8 cellular contexts compared by ENCODE assay signal in the genomic region with DNA sequence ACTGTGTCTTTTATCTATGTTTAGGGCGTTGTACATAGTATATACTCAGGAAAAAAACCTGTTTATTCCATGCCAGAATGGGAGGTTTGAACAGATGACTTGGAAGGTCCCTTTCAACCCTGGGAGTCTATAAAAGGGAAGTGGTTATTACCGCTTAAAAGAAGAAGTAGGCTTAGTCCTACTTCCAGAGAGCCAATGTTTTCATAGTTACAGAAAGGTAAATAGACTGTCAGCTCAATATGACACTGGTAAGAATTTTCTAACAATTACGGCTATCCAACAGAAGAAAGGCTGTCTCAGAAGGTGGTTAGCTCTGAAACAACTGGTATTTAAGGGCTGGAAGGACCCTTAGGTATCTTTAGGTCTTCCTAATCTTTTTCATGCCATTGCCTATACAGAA. TPM values are rescaled to one million over a fixed set of nuclear protein-coding genes. Genes with fewer than 3 reads are reported as not detected.
DNase-seq lines count a peak whose midpoint lies in the region; ATAC-seq, FAIRE-seq and TF ChIP-seq lines count a peak whose summit lies in the region.

No MANE protein-coding gene starts in this region.

- H4K91ac ChIP-seq in trophoblast cell (ENCODE audit: low read depth, low read length) = no peak overlapping the region

- H2BK5ac ChIP-seq in trophoblast cell (ENCODE audit: low read depth, low read length, poor library complexity) = no peak overlapping the region

- H3K4me1 ChIP-seq in Panc1 (ENCODE audit: control insufficient read depth, insufficient read depth, low read length) (peaks cover 17% of the 10 kb centered on the region), endothelial cell of umbilical vein (ENCODE audit: control insufficient read depth, extremely low read depth, insufficient read depth, low read length) (peaks cover 16% of the 10 kb centered on the region), trophoblast cell (ENCODE audit: control insufficient read depth in 1 of 2, insufficient read depth in 2 of 2, low read length in 2 of 2) (peaks cover 0 to 3% of the 10 kb centered on the region in 2 experiments)

- peaks cover 11% of the 10 kb centered on the region for H3K79me1 ChIP-seq in trophoblast cell (ENCODE audit: low read length)

- H4K12ac ChIP-seq in trophoblast cell (ENCODE audit: low read depth, low read length) = no peak overlapping the region

- no peak overlapping the region for H2AK5ac ChIP-seq in trophoblast cell (ENCODE audit: low read length)

- H2AFZ ChIP-seq in endothelial cell of umbilical vein (ENCODE audit: low read depth, low read length) (peak overlapping the region; percentile 78), trophoblast cell (ENCODE audit: insufficient read depth, low read length, poor library complexity) (no peak overlapping the region)

- H3K9me1 ChIP-seq in endothelial cell of umbilical vein (replicated peaks; ENCODE audit: control insufficient read depth, extremely low read depth, insufficient read depth, low read length) = no peaks in the 10 kb centered on the region

- DNase-seq in activated CD4-positive, alpha-beta T cell treated with anti-CD3 and anti-CD28 coated beads, Interleukin-2, amount 10 ng/mL, durations not matched to agents 7 days and 5 days = no peak
- no peak for DNase-seq in activated CD4-positive, alpha-beta T cell treated with anti-CD3 and anti-CD28 coated beads, Interleukin-2, amount 50 U/mL, for 1 hour
- DNase-seq in Panc1 (ENCODE audit: low read depth, low spot score) = no peak
- DNase-seq in endothelial cell of umbilical vein (ENCODE audit: low read depth, low spot score) = no peak
- peak in 1 of 2 donors; percentile 48 for DNase-seq in trophoblast cell
- no peak for DNase-seq in cortex of kidney (lab: John Stamatoyannopoulos, UW)
- DNase-seq in NCI-H446 (lab: John Stamatoyannopoulos, UW) = no peak

- no peak overlapping the region for H3K18ac ChIP-seq in trophoblast cell (ENCODE audit: low read length)

- FAIRE-seq in endothelial cell of umbilical vein (lab: Jason Lieb, UNC) = no peak

- no peak overlapping the region for H3K23ac ChIP-seq in trophoblast cell (ENCODE audit: low read length)

- BruUV-seq in Panc1 (replicated peaks; lab: Mats Ljungman, UMichigan) (no TSS peak), endothelial cell of umbilical vein (replicated peaks; lab: Mats Ljungman, UMichigan) (no TSS peak)

- TF ChIP-seq CTCF in Panc1 (IDR thresholded peaks at IDR 0.05) = no peak
- no peak for TF ChIP-seq CTCF in endothelial cell of umbilical vein (IDR thresholded peaks at IDR 0.05; ENCODE audit: extremely low read depth in 1 of 2, insufficient read depth in 1 of 2, low read depth in 1 of 2, low read length in 2 of 2)

- CTCF ChIA-PET in activated CD4-positive, alpha-beta T cell treated with anti-CD3 and anti-CD28 coated beads, Interleukin-2, amount 10 ng/mL, durations not matched to agents 7 days and 5 days (lab: Charles Lee) = interaction anchor here (0.6 to 1.0 kb wide), 5 partner anchors 24 to 94 kb away, joined by 3 to 7 read pairs (median 4); partner anchors contain the start of gene UBE2D1
- CTCF ChIA-PET in Panc1 (lab: Charles Lee) = no interaction called here
- CTCF ChIA-PET in endothelial cell of umbilical vein (lab: Charles Lee) = interaction anchor here (0.9 to 2.8 kb wide), 8 partner anchors 24 to 207 kb away, joined by 3 to 40 read pairs (median 6); no protein-coding TSS in a partner anchor

- peaks cover 2% of the 10 kb centered on the region for H3K27me3 Mint-ChIP-seq in activated CD4-positive, alpha-beta T cell treated with anti-CD3 and anti-CD28 coated beads, Interleukin-2, amount 10 ng/mL, durations not matched to agents 7 days and 5 days

- ATAC-seq in HG02973 (IDR thresholded peaks at IDR 0.05; ENCODE audit: unreplicated experiment) = peak; percentile 75
- ATAC-seq in Panc1 = no peak

- no peak overlapping the region for H3K14ac ChIP-seq in trophoblast cell (ENCODE audit: low read length)

- H3K4me2 ChIP-seq in endothelial cell of umbilical vein (ENCODE audit: insufficient read depth, low read length) = peak overlapping the region; percentile 76
- peak overlapping the region; percentile 76 for H3K4me2 ChIP-seq in trophoblast cell (ENCODE audit: low read length)

- H2BK120ac ChIP-seq in trophoblast cell (ENCODE audit: insufficient read depth, low read length, poor library complexity) = no peak overlapping the region

- H2BK12ac ChIP-seq in trophoblast cell (ENCODE audit: low read length) = no peak overlapping the region

- H3K9ac ChIP-seq in endothelial cell of umbilical vein (replicated peaks; ENCODE audit: extremely low read depth, insufficient read depth, low read length) = no peak overlapping the region
- H3K9ac ChIP-seq in trophoblast cell (ENCODE audit: low read length) = no peak overlapping the region

- peaks cover 21% of the 10 kb centered on the region for H3K36me3 ChIP-seq in Panc1 (ENCODE audit: control insufficient read depth, insufficient read depth, low read length)
- peaks cover 0 to 4% of the 10 kb centered on the region in 2 experiments for H3K36me3 ChIP-seq in endothelial cell of umbilical vein (ENCODE audit: control insufficient read depth in 2 of 2, extremely low read depth in 1 of 2, insufficient read depth in 2 of 2, low read length in 2 of 2)
- peaks cover 8 to 9% of the 10 kb centered on the region in 2 experiments for H3K36me3 ChIP-seq in trophoblast cell (ENCODE audit: control insufficient read depth in 1 of 2, insufficient read depth in 2 of 2, low read length in 2 of 2)

- no peaks in the 10 kb centered on the region for H4K20me1 ChIP-seq in endothelial cell of umbilical vein (replicated peaks; ENCODE audit: control insufficient read depth, extremely low read depth, insufficient read depth, low read length)

- H3K9me3 Mint-ChIP-seq in activated CD4-positive, alpha-beta T cell treated with anti-CD3 and anti-CD28 coated beads, Interleukin-2, amount 10 ng/mL, durations not matched to agents 7 days and 5 days = no peaks in the 10 kb centered on the region

- POLR2A ChIA-PET in activated CD4-positive, alpha-beta T cell treated with anti-CD3 and anti-CD28 coated beads, Interleukin-2, amount 10 ng/mL, durations not matched to agents 7 days and 5 days (lab: Charles Lee) = interaction anchor here (1.0 to 1.1 kb wide), 2 partner anchors 49 to 116 kb away, joined by 3 to 4 read pairs; partner anchors contain the start of gene IPMK
- POLR2A ChIA-PET in Panc1 (lab: Charles Lee) (no interaction called here), endothelial cell of umbilical vein (lab: Charles Lee) (interaction anchor here (2.6 kb wide), 1 partner anchor 49 kb away, joined by 6 read pairs; the partner anchor contains the start of gene UBE2D1)

- peak overlapping the region; percentile 99 for H3K4me3 Mint-ChIP-seq in activated CD4-positive, alpha-beta T cell treated with anti-CD3 and anti-CD28 coated beads, Interleukin-2, amount 10 ng/mL, durations not matched to agents 7 days and 5 days

- H3K27me3 ChIP-seq in Panc1 (ENCODE audit: control insufficient read depth, insufficient read depth, low read length) (no peaks in the 10 kb centered on the region), endothelial cell of umbilical vein (ENCODE audit: control insufficient read depth in 2 of 2, insufficient read depth in 2 of 2, low read length in 2 of 2) (no peaks in the 10 kb centered on the region), trophoblast cell (ENCODE audit: insufficient read depth, low read length) (no peaks in the 10 kb centered on the region)

- peaks cover 27% of the 10 kb centered on the region for H3K79me2 ChIP-seq in endothelial cell of umbilical vein (ENCODE audit: control insufficient read depth, insufficient read depth, low read length)
- H3K79me2 ChIP-seq in trophoblast cell (ENCODE audit: control insufficient read depth, insufficient read depth, low read length, poor library complexity) = peaks cover 7% of the 10 kb centered on the region

- H3K9me3 ChIP-seq in Panc1 (ENCODE audit: control insufficient read depth, insufficient read depth, low read depth, low read length) = no peaks in the 10 kb centered on the region
- H3K9me3 ChIP-seq in endothelial cell of umbilical vein (replicated peaks; ENCODE audit: control insufficient read depth, insufficient read depth, low read length) = no peaks in the 10 kb centered on the region
- H3K9me3 ChIP-seq in trophoblast cell (ENCODE audit: insufficient read depth, low read depth, low read length) = peaks cover 2% of the 10 kb centered on the region

- H4K8ac ChIP-seq in trophoblast cell (ENCODE audit: low read depth, low read length) = no peak overlapping the region

- in situ Hi-C loops in Panc1 (cut with HindIII; ENCODE audit: low pct_unique_long_range_greater_than_20kb, low sequenced_read_pairs) = no loop called here

- H3K4me1 Mint-ChIP-seq in activated CD4-positive, alpha-beta T cell treated with anti-CD3 and anti-CD28 coated beads, Interleukin-2, amount 10 ng/mL, durations not matched to agents 7 days and 5 days = peaks cover 39% of the 10 kb centered on the region

- peak overlapping the region; percentile 96 for H3K27ac Mint-ChIP-seq in activated CD4-positive, alpha-beta T cell treated with anti-CD3 and anti-CD28 coated beads, Interleukin-2, amount 10 ng/mL, durations not matched to agents 7 days and 5 days

- intact Hi-C loops in Panc1 (cut with micrococcal nuclease; ENCODE audit: unreplicated experiment) (no loop called here), endothelial cell of umbilical vein (cut with micrococcal nuclease) (loop anchor here (2.0 kb wide), 1 partner anchor 207 kb away; no protein-coding TSS in a partner anchor)

- no peak overlapping the region for H3K4ac ChIP-seq in trophoblast cell (ENCODE audit: low read depth, low read length)

- H3K36me3 Mint-ChIP-seq in activated CD4-positive, alpha-beta T cell treated with anti-CD3 and anti-CD28 coated beads, Interleukin-2, amount 10 ng/mL, durations not matched to agents 7 days and 5 days (ENCODE audit: low read depth) = peaks cover 15% of the 10 kb centered on the region

- peak overlapping the region; percentile 97 to 99 for H3K4me3 ChIP-seq in Panc1 (ENCODE audit: low read depth in 2 of 2, low read length in 2 of 2)
- H3K4me3 ChIP-seq in endothelial cell of umbilical vein (replicated peaks in 1 of 3; ENCODE audit: insufficient read depth in 1 of 3, low read depth in 1 of 3, low read length in 3 of 3) = peak overlapping the region in 1 of 3 experiments; percentile 64
- no peak overlapping the region for H3K4me3 ChIP-seq in trophoblast cell (ENCODE audit: low read depth, low read length)

- H3K27ac ChIP-seq in Panc1 (ENCODE audit: low read length) = peak overlapping the region; percentile 98
- H3K27ac ChIP-seq in endothelial cell of umbilical vein (ENCODE audit: insufficient read depth, low read depth, low read length) = no peak overlapping the region
- no peak overlapping the region for H3K27ac ChIP-seq in trophoblast cell (ENCODE audit: low read depth, low read length)

- no peak for TF ChIP-seq POLR2A in endothelial cell of umbilical vein (IDR thresholded peaks at IDR 0.05; ENCODE audit: low read depth, low read length)

- no CpG with 5 or more reads among the region's 3 CpGs for WGBS in trophoblast cell (ENCODE audit: extremely low coverage, insufficient coverage, insufficient read length)

- dilution Hi-C loops in endothelial cell of umbilical vein (cut with MboI; ENCODE audit: extremely low pct_ligation_motif_present, low sequenced_read_pairs) = no loop called here

RNA-seq across cellular contexts. Expression of gene TFAM, which starts 1.1 kb away (rescaled TPM):
- total RNA-seq in activated CD4-positive, alpha-beta T cell treated with anti-CD3 and anti-CD28 coated beads, Interleukin-2, amount 10 ng/mL, durations not matched to agents 7 days and 5 days = 10 to 100 TPM; 61.3 to 64.0 TPM
- total RNA-seq in Panc1 (2021; ENCODE audit: unreplicated experiment) (78.2 TPM), endothelial cell of umbilical vein (45.1 and 53.0 TPM in 2 replicates)
- 41.2 TPM for polyA plus RNA-seq in Panc1 (2012; ENCODE audit: insufficient read length)
- 11.9 and 21.3 TPM in 2 replicates for polyA plus RNA-seq in endothelial cell of umbilical vein
- polyA plus RNA-seq in endothelial cell of umbilical vein (2011; cell fraction: cytosol; rRNA removed) = 14.0 and 17.3 TPM in 2 replicates
- 8.5 and 9.6 TPM in 2 replicates for polyA plus RNA-seq in endothelial cell of umbilical vein (2011; cell fraction: nucleus; rRNA removed)
- polyA plus RNA-seq in endothelial cell of umbilical vein (2012) = 37.6 and 53.6 TPM in 2 replicates
- polyA minus RNA-seq in endothelial cell of umbilical vein = 22.1 and 27.4 TPM in 2 replicates
- polyA minus RNA-seq in endothelial cell of umbilical vein (2011; cell fraction: cytosol; rRNA and poly(A)+ RNA removed) = 31.1 TPM
- 10.6 and 10.9 TPM in 2 replicates for polyA minus RNA-seq in endothelial cell of umbilical vein (2011; cell fraction: nucleus; rRNA and poly(A)+ RNA removed)
- 21.4 and 21.6 TPM in 2 replicates for polyA plus RNA-seq in trophoblast cell (2013)

RNA-seq across cellular contexts. Expression of gene UBE2D1, which starts 49.3 kb away (rescaled TPM):
- total RNA-seq in activated CD4-positive, alpha-beta T cell treated with anti-CD3 and anti-CD28 coated beads, Interleukin-2, amount 10 ng/mL, durations not matched to agents 7 days and 5 days = 10 to 100 TPM; 11.9 to 14.8 TPM
- total RNA-seq in Panc1 (2021; ENCODE audit: unreplicated experiment) = 21.0 TPM
- 20.0 TPM for polyA plus RNA-seq in Panc1 (2012; ENCODE audit: insufficient read length)
- total RNA-seq in endothelial cell of umbilical vein = 14.5 and 16.9 TPM in 2 replicates
- polyA plus RNA-seq in endothelial cell of umbilical vein = 10.6 and 13.5 TPM in 2 replicates
- polyA plus RNA-seq in endothelial cell of umbilical vein (2011; cell fraction: cytosol; rRNA removed) = 12.2 and 12.4 TPM in 2 replicates
- polyA plus RNA-seq in endothelial cell of umbilical vein (2011; cell fraction: nucleus; rRNA removed) = 7.5 and 10.9 TPM in 2 replicates
- polyA plus RNA-seq in endothelial cell of umbilical vein (2012) = 17.3 and 17.9 TPM in 2 replicates
- 5.0 and 5.8 TPM in 2 replicates for polyA minus RNA-seq in endothelial cell of umbilical vein
- polyA minus RNA-seq in endothelial cell of umbilical vein (2011; cell fraction: cytosol; rRNA and poly(A)+ RNA removed) = 5.9 TPM
- polyA minus RNA-seq in endothelial cell of umbilical vein (2011; cell fraction: nucleus; rRNA and poly(A)+ RNA removed) = 8.3 and 12.7 TPM in 2 replicates
- 20.7 and 21.7 TPM in 2 replicates for polyA plus RNA-seq in trophoblast cell (2013)
